In the genomic region with DNA sequence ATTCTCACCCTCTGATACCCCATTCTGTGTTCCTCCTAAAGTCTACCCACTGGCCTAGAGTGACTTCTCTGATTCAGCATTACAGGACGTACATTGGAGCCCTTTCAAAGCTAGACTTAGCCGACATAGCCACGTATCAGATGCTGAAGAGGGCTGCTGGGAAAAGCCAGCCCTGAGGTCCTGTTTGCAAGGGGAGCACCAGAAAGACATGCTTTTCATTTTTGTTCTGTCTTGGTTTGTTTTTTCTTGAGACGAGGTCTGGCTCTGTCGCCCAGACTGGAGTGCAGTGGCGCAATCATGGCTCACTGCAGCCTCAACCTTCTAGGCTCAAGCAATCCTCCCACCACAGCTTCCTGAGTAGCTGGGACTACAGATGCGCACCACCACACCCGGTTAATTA, we compare ENCODE assay signal across 9 cellular contexts. TPM values are rescaled to one million over a fixed set of nuclear protein-coding genes. Genes with fewer than 3 reads are reported as not detected.
DNase-seq lines count a peak whose midpoint lies in the region; ATAC-seq and TF ChIP-seq lines count a peak whose summit lies in the region.
"Had no signal": no experiment of that assay in that cellular context is flagged by ENCODE, and none has a peak within 500 bp of the region (broad histone marks: within the 10 kb centered on the region; RNA-seq: fewer than 3 reads in every experiment).

No MANE protein-coding gene starts in this region.

- H3F3A ChIP-seq in GM23338 (replicated peaks; ENCODE audit: low read depth): peaks cover 4% of the 10 kb centered on the region; the same call in 1 of the 2 replicates

- no peaks in the 10 kb centered on the region for H3K79me2 ChIP-seq in GM23338 (replicated peaks; ENCODE audit: insufficient read depth)

- H3K9me3 Mint-ChIP-seq in IgD-negative memory B cell: no peaks in the 10 kb centered on the region
- no peaks in the 10 kb centered on the region for H3K9me3 Mint-ChIP-seq in activated naive CD4-positive, alpha-beta T cell treated with anti-CD3 and anti-CD28 coated beads, Interleukin-2, amount 10 ng/mL, durations not matched to agents 7 days and 5 days
- no peaks in the 10 kb centered on the region for H3K9me3 Mint-ChIP-seq in immature natural killer cell
- H3K9me3 Mint-ChIP-seq in GM23338: no peaks in the 10 kb centered on the region

- CTCF ChIA-PET in activated naive CD4-positive, alpha-beta T cell treated with anti-CD3 and anti-CD28 coated beads, Interleukin-2, amount 10 ng/mL, durations not matched to agents 7 days and 5 days (lab: Charles Lee): interaction anchor here (0.7 to 9.1 kb wide), 3 partner anchors 15 to 74 kb away, joined by 3 to 150 read pairs (median 4); no protein-coding TSS in a partner anchor

- no peaks in the 10 kb centered on the region for H3K4me1 ChIP-seq in GM23338 (ENCODE audit: insufficient read depth)

- no peaks in the 10 kb centered on the region for H4K20me1 ChIP-seq in GM23338 (replicated peaks; ENCODE audit: insufficient read depth)

- no peaks in the 10 kb centered on the region for H3K36me3 ChIP-seq in GM23338 (ENCODE audit: insufficient read depth)

- DNase-seq in AG10803 (ENCODE audit: low read depth): peak; percentile 97
- peak; percentile 60 for DNase-seq in activated naive CD4-positive, alpha-beta T cell treated with anti-CD3 and anti-CD28 coated beads, Interleukin-2, amount 10 ng/mL, durations not matched to agents 7 days and 5 days
- DNase-seq in immature natural killer cell: peak; percentile 53 to 63 (median 59)
- no peak for DNase-seq in GM23338 (ENCODE audit: low spot score)
- DNase-seq in NCI-H128 (lab: John Stamatoyannopoulos, UW; ENCODE audit: unreplicated experiment): no peak
- DNase-seq: NCI-H446 treated with DMSO at 0.1 percent for 48 hours had no signal

- H3K36me3 Mint-ChIP-seq in IgD-negative memory B cell (no peaks in the 10 kb centered on the region), immature natural killer cell (no peaks in the 10 kb centered on the region), GM23338 (ENCODE audit: low read depth) (no peaks in the 10 kb centered on the region)
- peaks cover 2% of the 10 kb centered on the region for H3K36me3 Mint-ChIP-seq in activated naive CD4-positive, alpha-beta T cell treated with anti-CD3 and anti-CD28 coated beads, Interleukin-2, amount 10 ng/mL, durations not matched to agents 7 days and 5 days

- H3K4me2 ChIP-seq in GM23338: no peak overlapping the region

- H3K27me3 ChIP-seq in GM23338 (ENCODE audit: insufficient read depth): no peaks in the 10 kb centered on the region

- no peak overlapping the region for H2AFZ ChIP-seq in GM23338

- H3K4me3 Mint-ChIP-seq in IgD-negative memory B cell: peak overlapping the region; percentile 60 to 90 (median 80)
- H3K4me3 Mint-ChIP-seq in activated naive CD4-positive, alpha-beta T cell treated with anti-CD3 and anti-CD28 coated beads, Interleukin-2, amount 10 ng/mL, durations not matched to agents 7 days and 5 days: peak overlapping the region; percentile 35
- peak overlapping the region; percentile 68 to 96 (median 79) for H3K4me3 Mint-ChIP-seq in immature natural killer cell
- no peak overlapping the region for H3K4me3 Mint-ChIP-seq in GM23338

- H3K4me3 ChIP-seq in AG10803 (ENCODE audit: low read length) (no peak overlapping the region), GM23338 (no peak overlapping the region)

- TF ChIP-seq CTCF in AG10803 (conservative IDR thresholded peaks at IDR 0.05; ENCODE audit: low read length): no peak
- no peak for TF ChIP-seq CTCF in GM23338 (conservative IDR thresholded peaks at IDR 0.05; ENCODE audit: low read depth in 2 of 2)

- no peaks in the 10 kb centered on the region for H3K9me2 ChIP-seq in GM23338 (ENCODE audit: insufficient read depth)

- no peak overlapping the region for H3K27ac ChIP-seq in GM23338 (ENCODE audit: low read depth)

- ATAC-seq in HG03108 (IDR thresholded peaks at IDR 0.05; ENCODE audit: unreplicated experiment): no peak
- no peak for ATAC-seq in GM23338
- no peak for ATAC-seq in HG03378 (IDR thresholded peaks at IDR 0.05; ENCODE audit: unreplicated experiment)

- H3K4me1 Mint-ChIP-seq in IgD-negative memory B cell: peaks cover 24 to 28% (median 24%) of the 10 kb centered on the region in 3 donors
- H3K4me1 Mint-ChIP-seq in activated naive CD4-positive, alpha-beta T cell treated with anti-CD3 and anti-CD28 coated beads, Interleukin-2, amount 10 ng/mL, durations not matched to agents 7 days and 5 days: peaks cover 50% of the 10 kb centered on the region
- H3K4me1 Mint-ChIP-seq in immature natural killer cell: peaks cover 42 to 45% of the 10 kb centered on the region in 2 donors
- peaks cover 8% of the 10 kb centered on the region for H3K4me1 Mint-ChIP-seq in GM23338

- H3K27ac Mint-ChIP-seq in IgD-negative memory B cell: peak overlapping the region; percentile 77 to 89 (median 81)
- H3K27ac Mint-ChIP-seq in activated naive CD4-positive, alpha-beta T cell treated with anti-CD3 and anti-CD28 coated beads, Interleukin-2, amount 10 ng/mL, durations not matched to agents 7 days and 5 days: peak overlapping the region; percentile 96
- H3K27ac Mint-ChIP-seq in immature natural killer cell: peak overlapping the region; percentile 62 to 95 (median 92)
- H3K27ac Mint-ChIP-seq in GM23338: no peak overlapping the region

- H3K27me3 Mint-ChIP-seq in IgD-negative memory B cell (peaks cover 2% of the 10 kb centered on the region), immature natural killer cell (ENCODE audit: low read depth in 3 of 3) (peaks cover 15 to 21% (median 20%) of the 10 kb centered on the region in 3 donors), GM23338 (ENCODE audit: insufficient read depth, low read depth, poor library complexity) (peaks cover 10% of the 10 kb centered on the region)
- H3K27me3 Mint-ChIP-seq in activated naive CD4-positive, alpha-beta T cell treated with anti-CD3 and anti-CD28 coated beads, Interleukin-2, amount 10 ng/mL, durations not matched to agents 7 days and 5 days: no peaks in the 10 kb centered on the region

TF ChIP-seq in GM23338, 12 proteins besides CTCF, POLR2A, EP300 and RAD21 (continues in another document):
- TF ChIP-seq, protein P1, sequence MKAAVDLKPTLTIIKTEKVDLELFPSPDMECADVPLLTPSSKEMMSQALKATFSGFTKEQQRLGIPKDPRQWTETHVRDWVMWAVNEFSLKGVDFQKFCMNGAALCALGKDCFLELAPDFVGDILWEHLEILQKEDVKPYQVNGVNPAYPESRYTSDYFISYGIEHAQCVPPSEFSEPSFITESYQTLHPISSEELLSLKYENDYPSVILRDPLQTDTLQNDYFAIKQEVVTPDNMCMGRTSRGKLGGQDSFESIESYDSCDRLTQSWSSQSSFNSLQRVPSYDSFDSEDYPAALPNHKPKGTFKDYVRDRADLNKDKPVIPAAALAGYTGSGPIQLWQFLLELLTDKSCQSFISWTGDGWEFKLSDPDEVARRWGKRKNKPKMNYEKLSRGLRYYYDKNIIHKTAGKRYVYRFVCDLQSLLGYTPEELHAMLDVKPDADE (IDR thresholded peaks at IDR 0.05): no peak

RNA-seq across cellular contexts. Expression of a gene that starts 6.3 kb away (rescaled TPM):
- 1.2 TPM for polyA plus RNA-seq in IgD-negative memory B cell
- polyA plus RNA-seq in immature natural killer cell: 1 to 10 TPM in 1 of 3 donors, under 1 TPM in 1, not detected in 1; 0.62 to 1.2 TPM
- total RNA-seq in GM23338 (2014; rRNA removed; shearing (Covaris generic)): 37.9 and 42.3 TPM in 2 replicates
- polyA plus RNA-seq in GM23338 (2016; fragmentation: Nextera tagmentation; extraction: Ambion mirVana): 5.4 and 6.1 TPM in 2 replicates

RNA-seq across cellular contexts. Expression of a gene that starts 14.7 kb away (rescaled TPM):
- polyA plus RNA-seq in IgD-negative memory B cell: 208 TPM
- 100 to 1,000 TPM; 178 to 259 (median 185) TPM for polyA plus RNA-seq in immature natural killer cell
- total RNA-seq in GM23338 (2014; rRNA removed; shearing (Covaris generic)): 104 and 118 TPM in 2 replicates
- 401 and 463 TPM in 2 replicates for polyA plus RNA-seq in GM23338 (2016; fragmentation: Nextera tagmentation; extraction: Ambion mirVana)

RNA-seq across cellular contexts. Expression of a gene that starts 24.7 kb away (rescaled TPM):
- polyA plus RNA-seq in IgD-negative memory B cell: 17.6 TPM
- 10 to 100 TPM in 1 of 3 donors, 1 to 10 TPM in 1, not detected in 1; 6.5 to 16.9 TPM for polyA plus RNA-seq in immature natural killer cell
- total RNA-seq in GM23338 (2014; rRNA removed; shearing (Covaris generic)): 44.5 and 46.5 TPM in 2 replicates
- polyA plus RNA-seq in GM23338 (2016; fragmentation: Nextera tagmentation; extraction: Ambion mirVana): 12.3 and 13.5 TPM in 2 replicates

Comparison
In these comparisons a context has a peak if more than half of its experiments do, and no peak if none do; other contexts are left out.
1. DNase-seq: peak in AG10803 (single experiment), activated naive CD4-positive, alpha-beta T cell treated with anti-CD3 and anti-CD28 coated beads, Interleukin-2, amount 10 ng/mL, durations not matched to agents 7 days and 5 days (single experiment) and immature natural killer cell (3 of 3); none in GM23338 (single experiment) and NCI-H128 (single experiment).